ENCODE assay signal across 10 cellular contexts in the genomic region with DNA sequence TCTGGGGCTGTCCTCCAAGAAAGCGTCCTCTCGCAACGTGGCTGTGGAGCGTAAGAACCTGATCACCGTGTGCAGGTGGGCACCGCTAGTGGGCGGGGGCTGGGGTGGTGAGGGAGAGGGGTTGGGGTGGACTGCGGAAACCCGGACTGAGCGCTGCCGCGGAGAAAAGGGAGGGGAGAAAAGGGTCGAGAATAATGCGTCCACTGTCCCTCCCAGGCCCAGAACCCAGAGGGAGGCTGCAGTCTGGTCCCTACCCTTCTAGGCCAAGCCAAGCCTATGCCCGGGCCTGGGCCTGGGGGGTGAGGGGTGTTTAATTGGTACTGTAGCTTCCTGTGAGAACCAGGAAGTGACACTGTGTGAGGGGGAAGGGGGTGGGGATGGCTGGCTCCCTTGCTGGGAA. TPM values are rescaled to one million over a fixed set of nuclear protein-coding genes. Genes with fewer than 3 reads are reported as not detected.
A peak's percentile ranks its signal among the peaks of the same experiment; 100 is the strongest.
DNase-seq lines count a peak whose midpoint lies in the region; FAIRE-seq and TF ChIP-seq lines count a peak whose summit lies in the region.
"Had no signal": no experiment of that assay in that cellular context is flagged by ENCODE, and none has a peak within 500 bp of the region (broad histone marks: within the 10 kb centered on the region; RNA-seq: fewer than 3 reads in every experiment).

No MANE protein-coding gene starts in this region.

- H3K4me3 Mint-ChIP-seq in nephron: peak overlapping the region; percentile 32 to 48 (median 42)

- peak overlapping the region; percentile 36 to 92 (median 85); a peak in 20 of 22 replicates for H3K4me2 ChIP-seq in BLaER1 treated with 17β-estradiol and CSF1 and Interleukin-3, amounts not matched to agents 10 nM and 100 nM

- peaks cover 8% of the 10 kb centered on the region for H3K4me1 Mint-ChIP-seq in nephron

- no peaks in the 10 kb centered on the region for H3K36me3 Mint-ChIP-seq in nephron (ENCODE audit: low read depth)

- H3K4me3 ChIP-seq in BLaER1 treated with 17β-estradiol and CSF1 and Interleukin-3, amounts not matched to agents 10 nM and 100 nM: peak overlapping the region in 7 of 10 experiments; percentile 32 to 67 (median 53); a peak in 11 of 20 replicates

- no peak overlapping the region for H3K9ac ChIP-seq in BLaER1 treated with 17β-estradiol and CSF1 and Interleukin-3, amounts not matched to agents 10 nM and 100 nM

- no peak overlapping the region for H3K27ac Mint-ChIP-seq in nephron

- no peaks in the 10 kb centered on the region for H3K9me3 Mint-ChIP-seq in nephron

- H3K9me3 ChIP-seq in BLaER1 treated with 17β-estradiol and CSF1 and Interleukin-3, amounts not matched to agents 10 nM and 100 nM (replicated peaks in 1 of 11): no peaks in the 10 kb centered on the region

- TF ChIP-seq CTCF in nephron (IDR thresholded peaks at IDR 0.05; ENCODE audit: unreplicated experiment in 3 of 3): no peak

- H3K4me1 ChIP-seq in BLaER1 treated with 17β-estradiol and CSF1 and Interleukin-3, amounts not matched to agents 10 nM and 100 nM: peaks cover 9 to 28% (median 17%) of the 10 kb centered on the region in 10 experiments

- peak; percentile 67 for FAIRE-seq in HTR-8/SVneo (lab: Jason Lieb, UNC)

- H3K27ac ChIP-seq in BLaER1 treated with 17β-estradiol and CSF1 and Interleukin-3, amounts not matched to agents 10 nM and 100 nM: no peak overlapping the region

- no peak for DNase-seq in HTR-8/SVneo (ENCODE audit: insufficient read length, low spot score)
- DNase-seq in cerebellum (ENCODE audit: low spot score): peak; percentile 59
- no peak for DNase-seq in RPMI8226
- no peak for DNase-seq in HuH-7.5 (ENCODE audit: low spot score)
- no peak for DNase-seq in mucosa of gallbladder (ENCODE audit: low spot score)
- no peak for DNase-seq in activated gamma-delta T cell (lab: John Stamatoyannopoulos, UW)

- H4K20me1 ChIP-seq in BLaER1 treated with 17β-estradiol and CSF1 and Interleukin-3, amounts not matched to agents 10 nM and 100 nM: peaks cover 0 to 34% (median 8%) of the 10 kb centered on the region in 11 experiments; a peak in 12 of 22 replicates

- H3K27me3 Mint-ChIP-seq in nephron (ENCODE audit: low read depth): peaks cover 50% of the 10 kb centered on the region

- peaks cover 28 to 65% (median 54%) of the 10 kb centered on the region in 11 experiments for H3K27me3 ChIP-seq in BLaER1 treated with 17β-estradiol and CSF1 and Interleukin-3, amounts not matched to agents 10 nM and 100 nM

- H3K36me3 ChIP-seq in BLaER1 treated with 17β-estradiol and CSF1 and Interleukin-3, amounts not matched to agents 10 nM and 100 nM: no peaks in the 10 kb centered on the region

RNA-seq across cellular contexts. Expression of gene RUNDC3A, which starts 0.5 kb away (rescaled TPM):
- total RNA-seq in cerebellum (40.3 TPM), mucosa of gallbladder (1.4 TPM)

RNA-seq across cellular contexts. Expression of gene SLC25A39, which starts 15.8 kb away (rescaled TPM):
- total RNA-seq in cerebellum (30.9 TPM), mucosa of gallbladder (140 TPM)

RNA-seq across cellular contexts. Expression of gene GRN, which starts 36.2 kb away (rescaled TPM):
- total RNA-seq in cerebellum (58.5 TPM), mucosa of gallbladder (385 TPM)

RNA-seq across cellular contexts. Expression of gene SLC4A1, which starts 40.9 kb away (rescaled TPM):
- total RNA-seq in cerebellum (6.8 TPM), mucosa of gallbladder (0.37 TPM)
- total RNA-seq: glomerular endothelial cell; T-helper 1 cell treated with Interleukin-12 subunit alpha and Interleukin-12 subunit beta and Interleukin-4 antibody, amounts not matched to agents 30 ng/mL and 1 ng/mL, for 36 hours had no signal

RNA-seq across cellular contexts. Expression of gene FAM171A2, which starts 54.8 kb away (rescaled TPM):
- total RNA-seq in cerebellum (29.8 TPM), mucosa of gallbladder (4.0 TPM)
- total RNA-seq: T-helper 1 cell treated with Interleukin-12 subunit alpha and Interleukin-12 subunit beta and Interleukin-4 antibody, amounts not matched to agents 30 ng/mL and 1 ng/mL, for 36 hours had no signal

Comparison
In these comparisons a context has a peak if more than half of its experiments do, and no peak if none do; other contexts are left out.
1. RNA of gene RUNDC3A, which starts 0.5 kb away (total RNA-seq): 40.3 TPM in cerebellum (single experiment); 1.4 TPM in mucosa of gallbladder (single experiment); every median in the first group is over 10 times any median in the second.